19 cellular contexts compared by ENCODE assay signal in genomic region chr3:18827664-18828063, GRCh38.
A peak's percentile ranks its signal among the peaks of the same experiment; 100 is the strongest.
DNase-seq lines count a peak whose midpoint lies in the region; ATAC-seq, FAIRE-seq and TF ChIP-seq lines count a peak whose summit lies in the region.
"Had no signal": no experiment of that assay in that cellular context is flagged by ENCODE, and none has a peak within 500 bp of the region (broad histone marks: within the 10 kb centered on the region; RNA-seq: fewer than 3 reads in every experiment).

No MANE protein-coding gene starts in this region.

- intact Hi-C loops in activated CD8-positive, alpha-beta T cell treated with anti-CD3 and anti-CD28 coated beads for 36 hours (cut with micrococcal nuclease): loop anchor here (2.0 kb wide), 1 partner anchor 41 kb away; no protein-coding TSS in a partner anchor

- no peak for DNase-seq in activated CD8-positive, alpha-beta memory T cell treated with anti-CD3 and anti-CD28 coated beads, Interleukin-2, amount 10 ng/mL, durations not matched to agents 7 days and 5 days
- DNase-seq in activated CD8-positive, alpha-beta memory T cell treated with anti-CD3 and anti-CD28 coated beads, Interleukin-2, amount 50 U/mL, for 4 hours: no peak
- DNase-seq in KBM-7 (peak; percentile 41), D721Med (ENCODE audit: insufficient read length, low spot score) (no peak)
- no peak for DNase-seq in activated CD8-positive, alpha-beta T cell treated with anti-CD3 and anti-CD28 coated beads for 36 hours
- no peak for DNase-seq in natural killer cell treated with Interleukin-12 subunit alpha and Interleukin-12 subunit beta and Interleukin-15 and Interleukin-18, amount 100 ng/mL, for 72 hours (ENCODE audit: low spot score)
- DNase-seq: GM23248, HCEC 1CT, MV-4-11, NCI-H1417, NCI-H187, NCI-H2107, NCI-H510A treated with DMSO at 0.1 percent for 48 hours, NCI-H774, SJCRH30 had no signal

- CTCF ChIA-PET in activated CD8-positive, alpha-beta memory T cell treated with anti-CD3 and anti-CD28 coated beads, Interleukin-2, amount 10 ng/mL, durations not matched to agents 7 days and 5 days (lab: Charles Lee): interaction anchor here (1.8 kb wide), 1 partner anchor 37 kb away, joined by 5 read pairs; no protein-coding TSS in a partner anchor
- CTCF ChIA-PET in activated CD8-positive, alpha-beta T cell treated with anti-CD3 and anti-CD28 coated beads for 36 hours (lab: Charles Lee): no interaction called here

- FAIRE-seq in D721Med (lab: Jason Lieb, UNC): no peak
- FAIRE-seq: A549 had no signal

- POLR2A ChIA-PET in activated CD8-positive, alpha-beta T cell treated with anti-CD3 and anti-CD28 coated beads for 36 hours (lab: Charles Lee): interaction anchor here (0.8 to 0.9 kb wide), 2 partner anchors 18 to 45 kb away, joined by 3 read pairs; no protein-coding TSS in a partner anchor

- no peak overlapping the region for H3K4me3 Mint-ChIP-seq in activated CD8-positive, alpha-beta memory T cell treated with anti-CD3 and anti-CD28 coated beads, Interleukin-2, amount 10 ng/mL, durations not matched to agents 7 days and 5 days
- no peak overlapping the region for H3K4me3 Mint-ChIP-seq in activated CD8-positive, alpha-beta T cell treated with anti-CD3 and anti-CD28 coated beads for 36 hours
- no peak overlapping the region for H3K4me3 Mint-ChIP-seq in natural killer cell treated with Interleukin-12 subunit alpha and Interleukin-12 subunit beta and Interleukin-15 and Interleukin-18, amount 100 ng/mL, for 72 hours

- peak; percentile 27 for ATAC-seq in activated CD8-positive, alpha-beta memory T cell treated with anti-CD3 and anti-CD28 coated beads, Interleukin-2, amount 10 ng/mL, durations not matched to agents 7 days and 5 days
- peak; percentile 24 for ATAC-seq in activated CD8-positive, alpha-beta T cell treated with anti-CD3 and anti-CD28 coated beads for 36 hours
- peak; percentile 27 to 33 for ATAC-seq in natural killer cell treated with Interleukin-12 subunit alpha and Interleukin-12 subunit beta and Interleukin-15 and Interleukin-18, amount 100 ng/mL, for 72 hours
- ATAC-seq in GM19351 (IDR thresholded peaks at IDR 0.05; ENCODE audit: unreplicated experiment) (no peak), GM19452 (IDR thresholded peaks at IDR 0.05; ENCODE audit: unreplicated experiment) (no peak)
- ATAC-seq: A549, Panc1 had no signal

- no peak overlapping the region for H3K27ac Mint-ChIP-seq in activated CD8-positive, alpha-beta memory T cell treated with anti-CD3 and anti-CD28 coated beads, Interleukin-2, amount 10 ng/mL, durations not matched to agents 7 days and 5 days
- no peak overlapping the region for H3K27ac Mint-ChIP-seq in activated CD8-positive, alpha-beta T cell treated with anti-CD3 and anti-CD28 coated beads for 36 hours
- no peak overlapping the region for H3K27ac Mint-ChIP-seq in natural killer cell treated with Interleukin-12 subunit alpha and Interleukin-12 subunit beta and Interleukin-15 and Interleukin-18, amount 100 ng/mL, for 72 hours

- no peaks in the 10 kb centered on the region for H3K36me3 Mint-ChIP-seq in activated CD8-positive, alpha-beta memory T cell treated with anti-CD3 and anti-CD28 coated beads, Interleukin-2, amount 10 ng/mL, durations not matched to agents 7 days and 5 days
- no peaks in the 10 kb centered on the region for H3K36me3 Mint-ChIP-seq in activated CD8-positive, alpha-beta T cell treated with anti-CD3 and anti-CD28 coated beads for 36 hours (ENCODE audit: low read depth)
- H3K36me3 Mint-ChIP-seq in natural killer cell treated with Interleukin-12 subunit alpha and Interleukin-12 subunit beta and Interleukin-15 and Interleukin-18, amount 100 ng/mL, for 72 hours: no peaks in the 10 kb centered on the region

- TF ChIP-seq CTCF in activated CD8-positive, alpha-beta T cell treated with anti-CD3 and anti-CD28 coated beads for 36 hours (IDR thresholded peaks at IDR 0.05): no peak
- no peak for TF ChIP-seq CTCF in D721Med (IDR thresholded peaks at IDR 0.05; ENCODE audit: insufficient read depth, missing control alignments)

- in situ Hi-C loops in KBM-7 (cut with MboI; ENCODE audit: low pct_unique_long_range_greater_than_20kb, low sequenced_read_pairs): no loop called here

- H3K27me3 Mint-ChIP-seq in activated CD8-positive, alpha-beta memory T cell treated with anti-CD3 and anti-CD28 coated beads, Interleukin-2, amount 10 ng/mL, durations not matched to agents 7 days and 5 days: no peaks in the 10 kb centered on the region
- no peaks in the 10 kb centered on the region for H3K27me3 Mint-ChIP-seq in activated CD8-positive, alpha-beta T cell treated with anti-CD3 and anti-CD28 coated beads for 36 hours
- no peaks in the 10 kb centered on the region for H3K27me3 Mint-ChIP-seq in natural killer cell treated with Interleukin-12 subunit alpha and Interleukin-12 subunit beta and Interleukin-15 and Interleukin-18, amount 100 ng/mL, for 72 hours

- H3K4me1 Mint-ChIP-seq in activated CD8-positive, alpha-beta memory T cell treated with anti-CD3 and anti-CD28 coated beads, Interleukin-2, amount 10 ng/mL, durations not matched to agents 7 days and 5 days: peaks cover 8% of the 10 kb centered on the region
- peaks cover 18% of the 10 kb centered on the region for H3K4me1 Mint-ChIP-seq in activated CD8-positive, alpha-beta T cell treated with anti-CD3 and anti-CD28 coated beads for 36 hours (ENCODE audit: low read depth)
- peaks cover 12 to 21% of the 10 kb centered on the region in 2 donors for H3K4me1 Mint-ChIP-seq in natural killer cell treated with Interleukin-12 subunit alpha and Interleukin-12 subunit beta and Interleukin-15 and Interleukin-18, amount 100 ng/mL, for 72 hours (ENCODE audit: low read depth in 2 of 2)

- H3K9me3 Mint-ChIP-seq in activated CD8-positive, alpha-beta memory T cell treated with anti-CD3 and anti-CD28 coated beads, Interleukin-2, amount 10 ng/mL, durations not matched to agents 7 days and 5 days (ENCODE audit: low read depth): no peaks in the 10 kb centered on the region
- no peaks in the 10 kb centered on the region for H3K9me3 Mint-ChIP-seq in activated CD8-positive, alpha-beta T cell treated with anti-CD3 and anti-CD28 coated beads for 36 hours
- H3K9me3 Mint-ChIP-seq in natural killer cell treated with Interleukin-12 subunit alpha and Interleukin-12 subunit beta and Interleukin-15 and Interleukin-18, amount 100 ng/mL, for 72 hours: no peaks in the 10 kb centered on the region

Comparison
In these comparisons a context has a peak if more than half of its experiments do, and no peak if none do; other contexts are left out.
1. ATAC-seq: peak in activated CD8-positive, alpha-beta memory T cell treated with anti-CD3 and anti-CD28 coated beads, Interleukin-2, amount 10 ng/mL, durations not matched to agents 7 days and 5 days (single experiment), activated CD8-positive, alpha-beta T cell treated with anti-CD3 and anti-CD28 coated beads for 36 hours (single experiment) and natural killer cell treated with Interleukin-12 subunit alpha and Interleukin-12 subunit beta and Interleukin-15 and Interleukin-18, amount 100 ng/mL, for 72 hours (2 of 2); none in GM19351 (single experiment) and GM19452 (single experiment).